Comparison of ENCODE assay signal across 15 cellular contexts in genomic region chr10:80518807-80519360, GRCh38. TPM values are rescaled to one million over a fixed set of nuclear protein-coding genes. Genes with fewer than 3 reads are reported as not detected.
DNase-seq lines count a peak whose midpoint lies in the region; ATAC-seq and TF ChIP-seq lines count a peak whose summit lies in the region.
"Had no signal": no experiment of that assay in that cellular context is flagged by ENCODE, and none has a peak within 500 bp of the region (broad histone marks: within the 10 kb centered on the region; RNA-seq: fewer than 3 reads in every experiment).

No MANE protein-coding gene starts in this region.

- no peak overlapping the region for H3K4me3 Mint-ChIP-seq in CD4-positive, alpha-beta memory T cell
- no peak overlapping the region for H3K4me3 Mint-ChIP-seq in activated CD4-positive, alpha-beta memory T cell treated with anti-CD3 and anti-CD28 coated beads for 36 hours

- peak overlapping the region in 6 of 7 donors; percentile 17 to 93 (median 70) for H3K27ac Mint-ChIP-seq in CD4-positive, alpha-beta memory T cell
- H3K27ac Mint-ChIP-seq in activated CD4-positive, alpha-beta memory T cell treated with anti-CD3 and anti-CD28 coated beads for 36 hours = peak overlapping the region; percentile 0

- no peaks in the 10 kb centered on the region for H3K27me3 ChIP-seq in CD4-positive, alpha-beta memory T cell (ENCODE audit: insufficient read depth, low read length)
- H3K27me3 ChIP-seq in lower lobe of right lung (ENCODE audit: low read depth) (no peaks in the 10 kb centered on the region), esophagus muscularis mucosa (no peaks in the 10 kb centered on the region)
- H3K27me3 ChIP-seq: stomach had no signal

- H3K9me3 Mint-ChIP-seq in CD4-positive, alpha-beta memory T cell = peaks cover 0 to 4% (median 0%) of the 10 kb centered on the region in 8 donors
- H3K9me3 Mint-ChIP-seq in activated CD4-positive, alpha-beta memory T cell treated with anti-CD3 and anti-CD28 coated beads for 36 hours = no peaks in the 10 kb centered on the region

- H3K9me3 ChIP-seq in CD4-positive, alpha-beta memory T cell (ENCODE audit: control insufficient read depth in 1 of 2, low read length in 2 of 2) = no peaks in the 10 kb centered on the region
- H3K9me3 ChIP-seq in lower lobe of right lung = no peaks in the 10 kb centered on the region
- no peaks in the 10 kb centered on the region for H3K9me3 ChIP-seq in esophagus muscularis mucosa
- H3K9me3 ChIP-seq: stomach had no signal

- POLR2A ChIA-PET in CD4-positive, alpha-beta memory T cell (lab: Charles Lee; ENCODE audit: partially characterized antibody) = interaction anchor here (1.4 kb wide), 1 partner anchor 46 kb away, joined by 3 read pairs; no protein-coding TSS in a partner anchor
- POLR2A ChIA-PET in activated CD4-positive, alpha-beta memory T cell treated with anti-CD3 and anti-CD28 coated beads for 36 hours (lab: Charles Lee) = interaction anchor here (0.6 kb wide), 2 partner anchors 32 to 60 kb away, joined by 3 read pairs; no protein-coding TSS in a partner anchor

- H3K36me3 ChIP-seq in CD4-positive, alpha-beta memory T cell (ENCODE audit: insufficient read depth, low read length) = peaks cover 74% of the 10 kb centered on the region
- peaks cover 82% of the 10 kb centered on the region for H3K36me3 ChIP-seq in lower lobe of right lung
- H3K36me3 ChIP-seq in esophagus muscularis mucosa = peaks cover 42 to 81% (median 73%) of the 10 kb centered on the region in 4 donors

- CTCF ChIA-PET in CD4-positive, alpha-beta memory T cell (lab: Charles Lee; ENCODE audit: partially characterized antibody) = interaction anchor here (1.3 kb wide), 2 partner anchors 13 to 74 kb away, joined by 5 to 6 read pairs; no protein-coding TSS in a partner anchor
- CTCF ChIA-PET in activated CD4-positive, alpha-beta memory T cell treated with anti-CD3 and anti-CD28 coated beads for 36 hours (lab: Charles Lee) = interaction anchor here (1.0 to 1.3 kb wide), 2 partner anchors 13 to 74 kb away, joined by 4 to 5 read pairs; no protein-coding TSS in a partner anchor

- H3K4me1 ChIP-seq in CD4-positive, alpha-beta memory T cell (ENCODE audit: insufficient read depth, low read length) = peaks cover 4% of the 10 kb centered on the region
- H3K4me1 ChIP-seq in lower lobe of right lung (peaks cover 20% of the 10 kb centered on the region), esophagus muscularis mucosa (peaks cover 7 to 23% (median 18%) of the 10 kb centered on the region in 4 donors)

- TF ChIP-seq EP300 in esophagus muscularis mucosa (IDR thresholded peaks at IDR 0.05) = no peak

- WGBS in esophagus muscularis mucosa = 73% methylated on average over 7 of the region's 7 CpGs

- no peak for TF ChIP-seq POLR2A in esophagus muscularis mucosa (IDR thresholded peaks at IDR 0.05; ENCODE audit: low read depth)

- peaks cover 47 to 67% of the 10 kb centered on the region in 2 donors for H3K36me3 Mint-ChIP-seq in CD4-positive, alpha-beta memory T cell
- H3K36me3 Mint-ChIP-seq in activated CD4-positive, alpha-beta memory T cell treated with anti-CD3 and anti-CD28 coated beads for 36 hours = peaks cover 40% of the 10 kb centered on the region

- no peak for DNase-seq in CD4-positive, alpha-beta memory T cell
- DNase-seq in activated CD4-positive, alpha-beta memory T cell treated with anti-CD3 and anti-CD28 coated beads for 36 hours = no peak
- DNase-seq in lower lobe of right lung = no peak
- DNase-seq in stimulated activated CD4-positive, alpha-beta T cell treated with anti-CD3 and anti-CD28 coated beads, Interleukin-4, amount 100 ng/mL, for 4 hours = no peak
- no peak for DNase-seq in esophagus muscularis mucosa (ENCODE audit: extremely low spot score)
- DNase-seq: activated T-cell treated with anti-CD3 and anti-CD28 coated beads, Interleukin-2, amount 50 U/mL, for 1 hour; DMS79 treated with DMSO at 0.1 percent for 48 hours; head of caudate nucleus; NCI-H526 treated with DMSO at 0.1 percent for 48 hours; stomach had no signal

- TF ChIP-seq CTCF in lower lobe of right lung (IDR thresholded peaks at IDR 0.05) = no peak
- no peak for TF ChIP-seq CTCF in esophagus muscularis mucosa (IDR thresholded peaks at IDR 0.05)

- ATAC-seq in GM21447 (IDR thresholded peaks at IDR 0.05; ENCODE audit: unreplicated experiment) = peak; percentile 7
- no peak for ATAC-seq in lower lobe of right lung
- no peak for ATAC-seq in GM19397 (IDR thresholded peaks at IDR 0.05; ENCODE audit: unreplicated experiment)
- no peak for ATAC-seq in HG02571 (IDR thresholded peaks at IDR 0.05; ENCODE audit: unreplicated experiment)
- ATAC-seq: SK-N-SH treated with all-trans-retinoic acid at 6 μM for 48 hours had no signal

- H3K27ac ChIP-seq in CD4-positive, alpha-beta memory T cell (ENCODE audit: low read depth, low read length) = no peak overlapping the region
- peak overlapping the region; percentile 36 for H3K27ac ChIP-seq in lower lobe of right lung
- peak overlapping the region in 1 of 4 donors; percentile 22 for H3K27ac ChIP-seq in esophagus muscularis mucosa (replicated peaks in 1 of 4)

- H3K4me1 Mint-ChIP-seq in CD4-positive, alpha-beta memory T cell = peaks cover 13 to 25% (median 14%) of the 10 kb centered on the region in 4 donors
- H3K4me1 Mint-ChIP-seq in activated CD4-positive, alpha-beta memory T cell treated with anti-CD3 and anti-CD28 coated beads for 36 hours (ENCODE audit: low read depth) = peaks cover 27% of the 10 kb centered on the region

- intact Hi-C loops in CD4-positive, alpha-beta memory T cell (cut with micrococcal nuclease) = no loop called here
- intact Hi-C loops in activated CD4-positive, alpha-beta memory T cell treated with anti-CD3 and anti-CD28 coated beads for 36 hours (cut with micrococcal nuclease) = no loop called here
- intact Hi-C loops in lower lobe of right lung (cut with DNase I) = no loop called here
- intact Hi-C loops in esophagus muscularis mucosa (cut with DNase I) = no loop called here

- no peaks in the 10 kb centered on the region for H3K27me3 Mint-ChIP-seq in CD4-positive, alpha-beta memory T cell
- H3K27me3 Mint-ChIP-seq in activated CD4-positive, alpha-beta memory T cell treated with anti-CD3 and anti-CD28 coated beads for 36 hours = no peaks in the 10 kb centered on the region

- H3K4me3 ChIP-seq in CD4-positive, alpha-beta memory T cell (ENCODE audit: low read length in 2 of 2) = no peak overlapping the region
- H3K4me3 ChIP-seq in lower lobe of right lung (no peak overlapping the region), esophagus muscularis mucosa (no peak overlapping the region)
- H3K4me3 ChIP-seq: stomach had no signal

RNA-seq across cellular contexts. Expression of gene SH2D4B, which starts 18.8 kb away (rescaled TPM):
- under 1 TPM; 0.17 TPM for total RNA-seq in CD4-positive, alpha-beta memory T cell
- not detected for polyA plus RNA-seq in CD4-positive, alpha-beta memory T cell
- total RNA-seq in activated CD4-positive, alpha-beta memory T cell treated with anti-CD3 and anti-CD28 coated beads for 36 hours = under 1 TPM in 1 of 2 experiments, not detected in 1; 0.12 TPM
- total RNA-seq in lower lobe of right lung (1.4 TPM), esophagus muscularis mucosa (under 1 TPM in 2 of 4 donors, not detected in 2; 0.26 to 0.42 TPM)
- total RNA-seq: mucosa of gallbladder had no signal
